Comparison of ENCODE assay signal across 8 cellular contexts in genomic region chr17:38296834-38297517, GRCh38. TPM values are rescaled to one million over a fixed set of nuclear protein-coding genes. Genes with fewer than 3 reads are reported as not detected.
DNase-seq lines count a peak whose midpoint lies in the region; ATAC-seq, FAIRE-seq and TF ChIP-seq lines count a peak whose summit lies in the region.
"Not testable (repeated sequence)": the region's sequence is repeated elsewhere in the genome, so short reads cannot be mapped to it uniquely, and the experiment has no call there.

TSS of gene MRPL45 (plus strand) at chr17:38297168. CDS start at chr17:38297184, 16 bp downstream.

- H3K4me1 ChIP-seq in ovary (ENCODE audit: insufficient read depth); thymus (ENCODE audit: control insufficient read depth, insufficient read depth, low read length): not testable (repeated sequence)

- H3K36me3 ChIP-seq in ovary; thymus (ENCODE audit: control insufficient read depth, insufficient read depth): not testable (repeated sequence)

- DNase-seq in GM12891 (ENCODE audit: insufficient read length, low spot score) (peak; percentile 76), NCI-H1417 treated with DMSO at 0.1 percent for 48 hours (lab: John Stamatoyannopoulos, UW) (peak; percentile 78), SW 1271 (lab: John Stamatoyannopoulos, UW) (peak; percentile 83 to 94), Right ventricle myocardium inferior (ENCODE audit: missing footprints) (peak; percentile 98), ovary (peak; percentile 97 to 99 (median 98))
- peak; percentile 91 for DNase-seq in activated naive CD8-positive, alpha-beta T cell treated with anti-CD3 and anti-CD28 coated beads, Interleukin-2, amount 50 U/mL, for 16 hours (ENCODE audit: low read depth, low spot score)

- TF ChIP-seq EP300 in ovary (IDR thresholded peaks at IDR 0.05): not testable (repeated sequence)

- peak; percentile 98 for ATAC-seq in HG02798 (IDR thresholded peaks at IDR 0.05; ENCODE audit: poor library complexity, unreplicated experiment)
- ATAC-seq in Right ventricle myocardium inferior: peak; percentile 98

- H3K9me3 ChIP-seq in ovary; thymus (ENCODE audit: control insufficient read depth): not testable (repeated sequence)

- not testable (repeated sequence) for FAIRE-seq in GM12891 (lab: Jason Lieb, UNC)

- H3K27ac ChIP-seq in ovary (peak within 1 kb of the TSS in 1 of 2 donors; percentile 49), thymus (ENCODE audit: low read depth) (peak within 1 kb of the TSS; percentile 73)

- intact Hi-C loops in Right ventricle myocardium inferior (cut with DNase I); ovary (cut with DNase I): not testable (repeated sequence)

- WGBS in ovary, 3 donors: 1 to 2% (median 1%) methylated on average over 47 to 48 of the region's 48 CpGs
- under 1% methylated on average over 48 of the region's 48 CpGs for WGBS in thymus

- TF ChIP-seq POLR2A in GM12891 (IDR thresholded peaks at IDR 0.05; ENCODE audit: low read depth, low read length): peak; percentile 32; the same call in 1 of the 2 replicates
- not testable (repeated sequence) for TF ChIP-seq POLR2A in ovary (IDR thresholded peaks at IDR 0.05)

- H3K27me3 ChIP-seq in ovary; thymus (ENCODE audit: control insufficient read depth, insufficient read depth): not testable (repeated sequence)

- H3K4me3 ChIP-seq in ovary: peak within 1 kb of the TSS; percentile 46
- H3K4me3 ChIP-seq in thymus (ENCODE audit: low read length): peak within 1 kb of the TSS; percentile 49

- TF ChIP-seq CTCF in ovary (IDR thresholded peaks at IDR 0.05): not testable (repeated sequence)

RNA-seq across cellular contexts. Expression of gene MRPL45, which starts in this region (rescaled TPM):
- polyA plus RNA-seq in GM12891 (2012; ENCODE audit: low read depth, missing spikeins): 43.5 TPM
- total RNA-seq in Right ventricle myocardium inferior (36.9 TPM), ovary (10 to 100 TPM; 24.5 to 40.8 (median 33.8) TPM)
- polyA plus RNA-seq in ovary (10 to 100 TPM; 40.6 to 74.5 TPM), thymus (28.4 TPM)
